In the genomic region with DNA sequence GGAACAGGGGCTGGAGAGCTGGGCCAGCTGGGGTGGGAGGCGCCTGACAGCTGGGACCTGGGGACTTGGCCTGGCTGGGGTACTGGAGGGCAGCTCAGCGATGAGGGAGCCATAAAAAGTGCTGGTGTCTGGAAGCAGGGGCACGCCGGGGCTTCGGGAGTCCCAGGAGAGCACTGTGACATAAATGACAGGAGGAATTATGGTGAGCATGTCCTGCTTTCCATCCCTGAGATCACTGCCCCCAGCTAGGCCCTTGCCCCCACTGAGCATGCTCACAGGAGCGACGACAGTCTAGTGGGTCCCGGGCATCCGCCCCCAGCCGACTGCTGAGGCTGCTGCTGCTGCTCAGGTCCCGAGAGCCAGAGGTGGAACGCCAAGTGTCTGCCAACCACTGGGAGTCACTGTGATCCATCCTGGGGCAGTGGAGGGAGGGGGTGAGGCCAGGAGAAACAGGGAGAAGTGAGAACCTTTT, we compare ENCODE assay signal across 17 cellular contexts. TPM values are rescaled to one million over a fixed set of nuclear protein-coding genes. Genes with fewer than 3 reads are reported as not detected.
DNase-seq lines count a peak whose midpoint lies in the region; ATAC-seq and TF ChIP-seq lines count a peak whose summit lies in the region.
"Had no signal": no experiment of that assay in that cellular context is flagged by ENCODE, and none has a peak within 500 bp of the region (broad histone marks: within the 10 kb centered on the region; RNA-seq: fewer than 3 reads in every experiment).

No MANE protein-coding gene starts in this region.

- peak; percentile 12 for TF ChIP-seq CTCF in AG09309 (IDR thresholded peaks at IDR 0.05; ENCODE audit: control insufficient read depth, insufficient read depth, low read depth, low read length, missing control alignments)
- no peak for TF ChIP-seq CTCF in SK-N-SH (IDR thresholded peaks at IDR 0.05)
- TF ChIP-seq CTCF in nephron progenitor cell (IDR thresholded peaks at IDR 0.05), result no peak

- H4K20me1 ChIP-seq in SK-N-SH (ENCODE audit: insufficient read depth), result no peaks in the 10 kb centered on the region

- H3K36me3 Mint-ChIP-seq in nephron progenitor cell (ENCODE audit: low read depth), result no peaks in the 10 kb centered on the region

- H3K4me3 Mint-ChIP-seq in nephron progenitor cell, result no peak overlapping the region

- no peak for TF ChIP-seq RAD21 in SK-N-SH (IDR thresholded peaks at IDR 0.05; ENCODE audit: low read length)

- H3K27ac ChIP-seq in SK-N-SH (ENCODE audit: low read depth in 2 of 2, low read length in 1 of 2), result no peak overlapping the region
- H3K27ac ChIP-seq: hepatocyte, neutrophil, PC-9 had no signal

- no peak overlapping the region for H3K4me3 ChIP-seq in AG09309 (ENCODE audit: control insufficient read depth, low read depth, low read length)
- H3K4me3 ChIP-seq in SK-N-SH (ENCODE audit: low read depth in 2 of 2, low read length in 1 of 2), result no peak overlapping the region
- H3K4me3 ChIP-seq: hepatocyte, PC-9 had no signal

- H3F3A ChIP-seq in SK-N-SH (replicated peaks; ENCODE audit: insufficient read depth), result no peaks in the 10 kb centered on the region

- no peak for TF ChIP-seq EP300 in SK-N-SH (IDR thresholded peaks at IDR 0.05; ENCODE audit: borderline replicate concordance in 1 of 2, low read depth in 1 of 2, low read length in 1 of 2)

- no peak overlapping the region for H3K27ac Mint-ChIP-seq in nephron progenitor cell

- H3K9ac ChIP-seq in SK-N-SH, result no peak overlapping the region

- H3K9me3 ChIP-seq in SK-N-SH, result no peaks in the 10 kb centered on the region
- H3K9me3 ChIP-seq: neutrophil had no signal

- peaks cover 51% of the 10 kb centered on the region for H3K4me1 Mint-ChIP-seq in nephron progenitor cell

- no peak overlapping the region for H3K4me2 ChIP-seq in SK-N-SH
- H3K4me2 ChIP-seq: hepatocyte, PC-9 had no signal

- DNase-seq in AG09309 (ENCODE audit: low read depth), result no peak
- peak; percentile 41 for DNase-seq in SK-N-SH
- peak; percentile 72 for DNase-seq in Right ventricle myocardium superior
- DNase-seq in nephron progenitor cell, result peak; percentile 70
- DNase-seq in H4 (ENCODE audit: low spot score), result no peak
- DNase-seq in GDM1 (lab: John Stamatoyannopoulos, UW), result no peak
- DNase-seq: activated naive CD4-positive, alpha-beta T cell treated with anti-CD3 and anti-CD28 coated beads, Interleukin-2, amount 50 U/mL, for 16 hours; mammary epithelial cell; NCI-H446 treated with DMSO at 0.1 percent for 48 hours; PC-9; SW 1271 had no signal

- intact Hi-C loops in Right ventricle myocardium superior (cut with DNase I), result no loop called here

- H3K9me3 Mint-ChIP-seq in nephron progenitor cell, result no peaks in the 10 kb centered on the region

- WGBS in SK-N-SH (ENCODE audit: low lambda C conversion rate), result 96% methylated on average over 4 of the region's 12 CpGs

- CTCF ChIA-PET in SK-N-SH (lab: Yijun Ruan, JAX), result interaction anchor here (0.7 to 1.9 kb wide), 4 partner anchors 9 to 53 kb away, joined by 3 to 11 read pairs (median 4); no protein-coding TSS in a partner anchor

- no peaks in the 10 kb centered on the region for H3K9me2 ChIP-seq in SK-N-SH

- H3K27me3 ChIP-seq in SK-N-SH (ENCODE audit: insufficient read depth), result no peaks in the 10 kb centered on the region
- H3K27me3 ChIP-seq: hepatocyte, neutrophil had no signal

- peak; percentile 65 for ATAC-seq in Right ventricle myocardium superior (ENCODE audit: poor library complexity)
- ATAC-seq in GM21619 (IDR thresholded peaks at IDR 0.05; ENCODE audit: unreplicated experiment), result no peak
- ATAC-seq in GM18519 (IDR thresholded peaks at IDR 0.05; ENCODE audit: low FRiP score, unreplicated experiment), result no peak

- no peaks in the 10 kb centered on the region for H3K4me1 ChIP-seq in SK-N-SH (ENCODE audit: control insufficient read depth in 1 of 2, insufficient read depth in 2 of 2, low read depth in 1 of 2, low read length in 1 of 2)

- no peak overlapping the region for H2AFZ ChIP-seq in SK-N-SH (ENCODE audit: low read depth)
- H2AFZ ChIP-seq: hepatocyte, PC-9 had no signal

- no peaks in the 10 kb centered on the region for H3K36me3 ChIP-seq in SK-N-SH (replicated peaks in 1 of 2; ENCODE audit: control insufficient read depth in 1 of 2, insufficient read depth in 2 of 2, low read length in 1 of 2)
- H3K36me3 ChIP-seq: neutrophil had no signal

- no peaks in the 10 kb centered on the region for H3K79me2 ChIP-seq in SK-N-SH (ENCODE audit: insufficient read depth)
- H3K79me2 ChIP-seq: hepatocyte had no signal

- POLR2A ChIA-PET in SK-N-SH (lab: Yijun Ruan, JAX), result interaction anchor here (1.1 kb wide), 1 partner anchor 29 kb away, joined by 3 read pairs; no protein-coding TSS in a partner anchor

- peaks cover 35% of the 10 kb centered on the region for H3K27me3 Mint-ChIP-seq in nephron progenitor cell (ENCODE audit: low read depth, poor library complexity)

TF ChIP-seq in SK-N-SH, 30 proteins besides CTCF, POLR2A, EP300 and RAD21:
- TF ChIP-seq NRF1 (IDR thresholded peaks at IDR 0.05; ENCODE audit: low read depth, low read length) (no peak), USF1 (IDR thresholded peaks at IDR 0.05; ENCODE audit: borderline replicate concordance, low read depth) (no peak), MXI1 (IDR thresholded peaks at IDR 0.05; ENCODE audit: low read depth, low read length) (no peak), TCF12 (IDR thresholded peaks at IDR 0.05) (no peak), JUND (IDR thresholded peaks at IDR 0.05) (no peak)

RNA-seq across cellular contexts. Expression of gene ROBO4, which starts 6.2 kb away (rescaled TPM):
- polyA plus RNA-seq in SK-N-SH (2012; rRNA removed), result 0.31 and 0.95 TPM in 2 replicates
- 0.13 and 0.45 TPM in 2 replicates for polyA plus RNA-seq in SK-N-SH (2012; cell fraction: cytosol; rRNA removed)
- polyA plus RNA-seq in SK-N-SH (2012; cell fraction: nucleus; rRNA removed), result 1.9 and 2.2 TPM in 2 replicates
- total RNA-seq in Right ventricle myocardium superior, result 21.9 TPM
- total RNA-seq in H4 (2014; rRNA removed; shearing (Covaris generic)), result 0.06 TPM in 1 of 2 replicates, not detected in the other
- total RNA-seq: PC-9 had no signal

RNA-seq across cellular contexts. Expression of gene ROBO3, which starts 26.2 kb away (rescaled TPM):
- 59.8 and 61.2 TPM in 2 replicates for polyA plus RNA-seq in SK-N-SH (2012; rRNA removed)
- 14.5 and 21.9 TPM in 2 replicates for polyA plus RNA-seq in SK-N-SH (2012; cell fraction: cytosol; rRNA removed)
- 309 and 336 TPM in 2 replicates for polyA plus RNA-seq in SK-N-SH (2012; cell fraction: nucleus; rRNA removed)
- total RNA-seq in Right ventricle myocardium superior, result 3.0 TPM
- total RNA-seq in H4 (2014; rRNA removed; shearing (Covaris generic)), result 8.9 and 9.4 TPM in 2 replicates

RNA-seq across cellular contexts. Expression of gene HEPN1, which starts 27.6 kb away (rescaled TPM):
- not detected in 2 replicates for polyA plus RNA-seq in SK-N-SH (2012; rRNA removed)
- not detected in 2 replicates for polyA plus RNA-seq in SK-N-SH (2012; cell fraction: cytosol; rRNA removed)
- not detected in 2 replicates for polyA plus RNA-seq in SK-N-SH (2012; cell fraction: nucleus; rRNA removed)
- total RNA-seq in Right ventricle myocardium superior, result not detected
- total RNA-seq in H4 (2014; rRNA removed; shearing (Covaris generic)), result not detected in 2 replicates
- total RNA-seq: hepatocyte, LHCN-M2, mammary epithelial cell, PC-9, subcutaneous adipose tissue had no signal
- polyA plus RNA-seq: hepatocyte, mammary epithelial cell had no signal

RNA-seq across cellular contexts. Expression of gene HEPACAM, which starts 44.4 kb away (rescaled TPM):
- polyA plus RNA-seq in SK-N-SH (2012; rRNA removed), result not detected in 2 replicates
- not detected in 2 replicates for polyA plus RNA-seq in SK-N-SH (2012; cell fraction: cytosol; rRNA removed)
- 0.01 and 0.07 TPM in 2 replicates for polyA plus RNA-seq in SK-N-SH (2012; cell fraction: nucleus; rRNA removed)
- total RNA-seq in Right ventricle myocardium superior, result 0.35 TPM
- not detected in 2 replicates for total RNA-seq in H4 (2014; rRNA removed; shearing (Covaris generic))
- total RNA-seq: LHCN-M2, PC-9 had no signal
- polyA plus RNA-seq: hepatocyte had no signal

Comparison
In these comparisons a context has a peak if more than half of its experiments do, and no peak if none do; other contexts are left out.
1. DNase-seq: peak in SK-N-SH (single experiment), Right ventricle myocardium superior (single experiment) and nephron progenitor cell (single experiment); none in AG09309 (single experiment), H4 (single experiment) and GDM1 (single experiment).
2. RNA of gene ROBO4, which starts 6.2 kb away (total RNA-seq): 21.9 TPM in Right ventricle myocardium superior (single experiment); 0.06 TPM in H4; every median in the first group is over 10 times any median in the second.